In the genomic region with DNA sequence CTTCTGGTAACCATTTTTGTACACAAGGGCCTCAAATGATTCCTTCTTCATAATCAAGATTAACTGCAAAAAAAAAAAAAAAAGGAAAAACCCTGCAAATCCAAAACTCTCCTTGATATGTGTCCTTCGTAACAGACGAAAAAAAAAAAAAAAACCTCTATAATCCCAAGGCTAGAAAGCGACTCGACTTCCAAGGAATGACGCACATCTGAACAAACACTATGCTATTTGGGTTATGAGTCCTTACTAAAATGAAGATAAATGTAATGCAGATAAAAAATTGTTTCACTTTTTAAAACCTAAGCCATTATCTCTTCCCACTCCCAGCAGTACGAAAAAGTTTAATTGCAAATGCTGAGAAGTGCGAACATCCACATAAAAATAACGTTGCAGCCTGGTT, we compare ENCODE assay signal across 16 cellular contexts. TPM values are rescaled to one million over a fixed set of nuclear protein-coding genes. Genes with fewer than 3 reads are reported as not detected.
A peak's percentile ranks its signal among the peaks of the same experiment; 100 is the strongest.
DNase-seq lines count a peak whose midpoint lies in the region; ATAC-seq, FAIRE-seq and TF ChIP-seq lines count a peak whose summit lies in the region.
"Had no signal": no experiment of that assay in that cellular context is flagged by ENCODE, and none has a peak within 500 bp of the region (broad histone marks: within the 10 kb centered on the region; RNA-seq: fewer than 3 reads in every experiment).

No MANE protein-coding gene starts in this region.

- CTCF ChIA-PET in activated CD8-positive, alpha-beta memory T cell treated with anti-CD3 and anti-CD28 coated beads, Interleukin-2, amount 10 ng/mL, durations not matched to agents 7 days and 5 days (lab: Charles Lee), result no interaction called here
- CTCF ChIA-PET in OCI-LY7 (lab: Charles Lee; ENCODE audit: unreplicated experiment), result no interaction called here
- CTCF ChIA-PET in endothelial cell of umbilical vein (lab: Charles Lee), result no interaction called here

- no peaks in the 10 kb centered on the region for H3K27me3 Mint-ChIP-seq in activated CD8-positive, alpha-beta memory T cell treated with anti-CD3 and anti-CD28 coated beads, Interleukin-2, amount 10 ng/mL, durations not matched to agents 7 days and 5 days
- H3K27me3 Mint-ChIP-seq: IgD-negative memory B cell had no signal

- H3K4me2 ChIP-seq in OCI-LY7 (ENCODE audit: low read length) (peak overlapping the region; percentile 62), endothelial cell of umbilical vein (ENCODE audit: insufficient read depth, low read length) (peak overlapping the region; percentile 82)

- no TSS peak for BruUV-seq in OCI-LY7 (replicated peaks; lab: Mats Ljungman, UMichigan)
- no TSS peak for BruUV-seq in endothelial cell of umbilical vein (replicated peaks; lab: Mats Ljungman, UMichigan)

- H3K9me3 Mint-ChIP-seq in activated CD8-positive, alpha-beta memory T cell treated with anti-CD3 and anti-CD28 coated beads, Interleukin-2, amount 10 ng/mL, durations not matched to agents 7 days and 5 days (ENCODE audit: low read depth), result no peaks in the 10 kb centered on the region
- H3K9me3 Mint-ChIP-seq: IgD-negative memory B cell had no signal

- H3K9me2 ChIP-seq in OCI-LY7 (ENCODE audit: insufficient read depth, low read length), result no peaks in the 10 kb centered on the region

- peaks cover 20% of the 10 kb centered on the region for H3K36me3 Mint-ChIP-seq in activated CD8-positive, alpha-beta memory T cell treated with anti-CD3 and anti-CD28 coated beads, Interleukin-2, amount 10 ng/mL, durations not matched to agents 7 days and 5 days
- H3K36me3 Mint-ChIP-seq: IgD-negative memory B cell had no signal

- H3K4me3 Mint-ChIP-seq in activated CD8-positive, alpha-beta memory T cell treated with anti-CD3 and anti-CD28 coated beads, Interleukin-2, amount 10 ng/mL, durations not matched to agents 7 days and 5 days, result peak overlapping the region; percentile 81
- H3K4me3 Mint-ChIP-seq: IgD-negative memory B cell had no signal

- H3K36me3 ChIP-seq in OCI-LY7 (ENCODE audit: insufficient read depth, low read length), result peaks cover 51% of the 10 kb centered on the region
- peaks cover 0 to 5% of the 10 kb centered on the region in 2 experiments for H3K36me3 ChIP-seq in endothelial cell of umbilical vein (ENCODE audit: control insufficient read depth in 2 of 2, extremely low read depth in 1 of 2, insufficient read depth in 2 of 2, low read length in 2 of 2)
- H3K36me3 ChIP-seq in skeletal muscle tissue (ENCODE audit: control insufficient read depth in 3 of 3, insufficient read depth in 3 of 3, low read length in 3 of 3), result peaks cover 0 to 18% (median 10%) of the 10 kb centered on the region in 3 donors
- H3K36me3 ChIP-seq: colonic mucosa had no signal

- H3K4me1 Mint-ChIP-seq in activated CD8-positive, alpha-beta memory T cell treated with anti-CD3 and anti-CD28 coated beads, Interleukin-2, amount 10 ng/mL, durations not matched to agents 7 days and 5 days, result peaks cover 27% of the 10 kb centered on the region
- H3K4me1 Mint-ChIP-seq: IgD-negative memory B cell had no signal

- peaks cover 27% of the 10 kb centered on the region for H3K4me1 ChIP-seq in OCI-LY7 (ENCODE audit: insufficient read depth, low read length, poor library complexity, severe bottlenecking)
- H3K4me1 ChIP-seq in endothelial cell of umbilical vein (ENCODE audit: control insufficient read depth, extremely low read depth, insufficient read depth, low read length), result peaks cover 5% of the 10 kb centered on the region
- H3K4me1 ChIP-seq in skeletal muscle tissue (ENCODE audit: control insufficient read depth in 3 of 3, insufficient read depth in 3 of 3, low read length in 3 of 3), result peaks cover 0 to 2% (median 0%) of the 10 kb centered on the region in 3 donors
- H3K4me1 ChIP-seq: colonic mucosa had no signal

- no peak overlapping the region for H3K9ac ChIP-seq in endothelial cell of umbilical vein (replicated peaks; ENCODE audit: extremely low read depth, insufficient read depth, low read length)
- peak overlapping the region in 2 of 3 donors; percentile 4 to 78 for H3K9ac ChIP-seq in skeletal muscle tissue (ENCODE audit: low read depth in 1 of 3, low read length in 3 of 3)

- no peaks in the 10 kb centered on the region for H3K9me1 ChIP-seq in endothelial cell of umbilical vein (replicated peaks; ENCODE audit: control insufficient read depth, extremely low read depth, insufficient read depth, low read length)

- H4K20me1 ChIP-seq in OCI-LY7 (ENCODE audit: insufficient read depth, low read length) (no peaks in the 10 kb centered on the region), endothelial cell of umbilical vein (replicated peaks; ENCODE audit: control insufficient read depth, extremely low read depth, insufficient read depth, low read length) (no peaks in the 10 kb centered on the region)

- no peak for TF ChIP-seq CTCF in OCI-LY7 (conservative IDR thresholded peaks at IDR 0.05; ENCODE audit: low read length)
- no peak for TF ChIP-seq CTCF in endothelial cell of umbilical vein (IDR thresholded peaks at IDR 0.05; ENCODE audit: extremely low read depth in 1 of 2, insufficient read depth in 1 of 2, low read depth in 1 of 2, low read length in 2 of 2)
- no peak for TF ChIP-seq CTCF in D721Med (IDR thresholded peaks at IDR 0.05; ENCODE audit: insufficient read depth, missing control alignments)

- H2AFZ ChIP-seq in OCI-LY7 (ENCODE audit: low read length) (no peak overlapping the region), endothelial cell of umbilical vein (ENCODE audit: low read depth, low read length) (no peak overlapping the region)

- dilution Hi-C loops in endothelial cell of umbilical vein (cut with MboI; ENCODE audit: extremely low pct_ligation_motif_present, low sequenced_read_pairs), result no loop called here

- H3K27ac ChIP-seq in OCI-LY7 (ENCODE audit: low read depth, low read length, poor library complexity, severe bottlenecking) (no peak overlapping the region), endothelial cell of umbilical vein (ENCODE audit: insufficient read depth, low read depth, low read length) (no peak overlapping the region), skeletal muscle tissue (ENCODE audit: low read depth, low read length) (no peak overlapping the region)
- H3K27ac ChIP-seq: colonic mucosa had no signal

- H3K27me3 ChIP-seq in endothelial cell of umbilical vein (ENCODE audit: control insufficient read depth in 2 of 2, insufficient read depth in 2 of 2, low read length in 2 of 2), result no peaks in the 10 kb centered on the region
- H3K27me3 ChIP-seq in skeletal muscle tissue (ENCODE audit: control insufficient read depth in 3 of 3, insufficient read depth in 3 of 3, low read length in 3 of 3), result no peaks in the 10 kb centered on the region
- H3K27me3 ChIP-seq: colonic mucosa, spleen had no signal

- no peak for FAIRE-seq in endothelial cell of umbilical vein (lab: Jason Lieb, UNC)
- FAIRE-seq in D721Med (lab: Jason Lieb, UNC), result no peak

- TF ChIP-seq POLR2A in endothelial cell of umbilical vein (IDR thresholded peaks at IDR 0.05; ENCODE audit: low read depth, low read length), result no peak

- H3K27ac Mint-ChIP-seq in activated CD8-positive, alpha-beta memory T cell treated with anti-CD3 and anti-CD28 coated beads, Interleukin-2, amount 10 ng/mL, durations not matched to agents 7 days and 5 days, result peak overlapping the region; percentile 91
- H3K27ac Mint-ChIP-seq: IgD-negative memory B cell had no signal

- POLR2A ChIA-PET in OCI-LY7 (lab: Charles Lee) (interaction anchor here (0.9 to 2.3 kb wide), 8 partner anchors 8 to 202 kb away, joined by 3 to 11 read pairs (median 7); no protein-coding TSS in a partner anchor), endothelial cell of umbilical vein (lab: Charles Lee) (no interaction called here)

- H3K4me3 ChIP-seq in OCI-LY7 (ENCODE audit: low read depth, low read length, poor library complexity, severe bottlenecking) (peak overlapping the region; percentile 93), endothelial cell of umbilical vein (replicated peaks in 1 of 3; ENCODE audit: insufficient read depth in 1 of 3, low read depth in 1 of 3, low read length in 3 of 3) (peak overlapping the region in 2 of 3 experiments; percentile 77 to 97), skeletal muscle tissue (ENCODE audit: low read length in 3 of 3) (peak overlapping the region in 2 of 3 donors; percentile 79 to 88)
- H3K4me3 ChIP-seq: colonic mucosa had no signal

- DNase-seq in activated CD8-positive, alpha-beta memory T cell treated with anti-CD3 and anti-CD28 coated beads, Interleukin-2, amount 10 ng/mL, durations not matched to agents 7 days and 5 days, result no peak
- DNase-seq in activated CD8-positive, alpha-beta memory T cell treated with anti-CD3 and anti-CD28 coated beads for 24 hours, result no peak
- DNase-seq in OCI-LY7 (ENCODE audit: low spot score) (no peak), endothelial cell of umbilical vein (ENCODE audit: low read depth, low spot score) (peak; percentile 0), D721Med (ENCODE audit: insufficient read length, low spot score) (no peak), NCI-H446 (lab: John Stamatoyannopoulos, UW) (no peak), posterior cingulate gyrus (no peak)
- DNase-seq: ACHN; colonic mucosa; GF-D8; NCI-H2081; spleen; stimulated activated CD8-positive, alpha-beta memory T cell treated with anti-CD3 and anti-CD28 coated beads, Interleukin-4, amount 100 ng/mL, for 48 hours had no signal

- ATAC-seq in activated CD8-positive, alpha-beta memory T cell treated with anti-CD3 and anti-CD28 coated beads, Interleukin-2, amount 10 ng/mL, durations not matched to agents 7 days and 5 days, result no peak

- H3K79me2 ChIP-seq in OCI-LY7 (ENCODE audit: insufficient read depth, low read depth, low read length), result peaks cover 39% of the 10 kb centered on the region
- H3K79me2 ChIP-seq in endothelial cell of umbilical vein (ENCODE audit: control insufficient read depth, insufficient read depth, low read length), result peaks cover 6% of the 10 kb centered on the region

- intact Hi-C loops in OCI-LY7 (cut with micrococcal nuclease; ENCODE audit: unreplicated experiment) (loop anchor here (10.0 kb wide), 1 partner anchor 831 kb away; a partner anchor contains a TSS), endothelial cell of umbilical vein (cut with micrococcal nuclease) (loop anchor here (1.0 to 10.0 kb wide), 3 partner anchors 18 to 179 kb away; no protein-coding TSS in a partner anchor), posterior cingulate gyrus (cut with DNase I) (no loop called here)

- H3K9me3 ChIP-seq in OCI-LY7 (ENCODE audit: low read length) (no peaks in the 10 kb centered on the region; the same call in 1 of the 2 replicates), endothelial cell of umbilical vein (replicated peaks; ENCODE audit: control insufficient read depth, insufficient read depth, low read length) (no peaks in the 10 kb centered on the region), skeletal muscle tissue (ENCODE audit: control insufficient read depth in 3 of 3, low read length in 3 of 3) (no peaks in the 10 kb centered on the region)
- H3K9me3 ChIP-seq: colonic mucosa, spleen had no signal

RNA-seq across cellular contexts. Expression of a gene that starts 1.2 kb away (rescaled TPM):
- 10 to 100 TPM; 48.1 to 55.6 TPM for total RNA-seq in activated CD8-positive, alpha-beta memory T cell treated with anti-CD3 and anti-CD28 coated beads, Interleukin-2, amount 10 ng/mL, durations not matched to agents 7 days and 5 days
- total RNA-seq in OCI-LY7 (2014; rRNA removed; shearing (Covaris generic)), result 47.0 and 48.3 TPM in 2 replicates
- total RNA-seq in OCI-LY7 (2022) (52.4 and 59.9 TPM in 2 replicates), endothelial cell of umbilical vein (38.0 and 40.2 TPM in 2 replicates), skeletal muscle tissue (32.9 TPM)
- polyA plus RNA-seq in endothelial cell of umbilical vein, result 30.3 and 31.3 TPM in 2 replicates
- polyA plus RNA-seq in endothelial cell of umbilical vein (2011; cell fraction: cytosol; rRNA removed), result 10.9 and 14.3 TPM in 2 replicates
- 173 and 176 TPM in 2 replicates for polyA plus RNA-seq in endothelial cell of umbilical vein (2011; cell fraction: nucleus; rRNA removed)
- 17.1 and 18.6 TPM in 2 replicates for polyA plus RNA-seq in endothelial cell of umbilical vein (2012)
- polyA minus RNA-seq in endothelial cell of umbilical vein, result 54.9 and 63.5 TPM in 2 replicates
- not detected for polyA minus RNA-seq in endothelial cell of umbilical vein (2011; cell fraction: cytosol; rRNA and poly(A)+ RNA removed)
- 85.0 and 98.7 TPM in 2 replicates for polyA minus RNA-seq in endothelial cell of umbilical vein (2011; cell fraction: nucleus; rRNA and poly(A)+ RNA removed)
- total RNA-seq: mononuclear cell had no signal
- polyA plus RNA-seq: IgD-negative memory B cell had no signal
